10 cellular contexts compared by ENCODE assay signal in the genomic region with DNA sequence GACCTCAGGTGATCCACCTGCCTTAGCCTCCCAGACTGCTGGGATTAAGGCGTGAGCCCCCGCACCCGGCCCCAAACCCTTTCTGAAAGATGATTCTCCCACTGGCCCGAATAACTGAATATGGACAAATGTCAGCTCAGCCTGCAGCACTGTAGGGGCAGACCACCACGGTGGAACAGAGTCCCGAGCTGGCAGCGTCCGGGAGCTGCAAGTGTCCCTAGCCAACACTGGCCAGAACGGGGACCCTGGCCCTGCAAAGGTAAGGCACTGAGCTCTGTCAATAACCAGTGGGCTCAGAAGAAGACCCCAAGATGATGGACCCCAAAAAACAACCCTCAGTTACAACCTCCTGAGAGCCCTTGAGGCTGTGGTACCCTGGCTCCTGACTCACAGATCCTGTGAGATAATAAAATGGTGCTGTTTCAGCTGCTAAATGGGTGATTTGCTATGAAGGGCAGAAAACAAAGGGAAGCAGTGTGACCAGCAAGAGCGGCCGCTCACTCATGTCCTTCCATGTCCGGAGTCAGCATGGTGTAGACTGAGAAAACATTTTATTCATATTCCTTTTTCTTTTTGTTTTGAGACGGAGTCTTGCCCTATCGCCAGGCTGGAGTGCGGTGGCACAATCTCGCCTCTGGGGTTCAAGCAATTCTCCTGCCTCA. TPM values are rescaled to one million over a fixed set of nuclear protein-coding genes. Genes with fewer than 3 reads are reported as not detected.
A peak's percentile ranks its signal among the peaks of the same experiment; 100 is the strongest.
DNase-seq lines count a peak whose midpoint lies in the region; ATAC-seq and TF ChIP-seq lines count a peak whose summit lies in the region.
"Had no signal": no experiment of that assay in that cellular context is flagged by ENCODE, and none has a peak within 500 bp of the region (broad histone marks: within the 10 kb centered on the region; RNA-seq: fewer than 3 reads in every experiment).

No MANE protein-coding gene starts in this region.

- H3K27me3 ChIP-seq in Panc1 (ENCODE audit: control insufficient read depth, insufficient read depth, low read length), result no peaks in the 10 kb centered on the region
- H3K27me3 ChIP-seq in endocrine pancreas (ENCODE audit: control insufficient read depth, insufficient read depth, low read length), result no peaks in the 10 kb centered on the region
- H3K27me3 ChIP-seq in psoas muscle (ENCODE audit: insufficient read depth in 3 of 3, low read length in 2 of 3), result no peaks in the 10 kb centered on the region
- H3K27me3 ChIP-seq: foreskin keratinocyte had no signal

- H3K4me3 Mint-ChIP-seq in T-helper 2 cell treated with Interferon-gamma antibody and Interleukin-4, amounts not matched to agents 5 μg/mL and 100 μg/mL, for 36 hours, result peak overlapping the region; percentile 99

- H3K36me3 Mint-ChIP-seq in T-helper 2 cell treated with Interferon-gamma antibody and Interleukin-4, amounts not matched to agents 5 μg/mL and 100 μg/mL, for 36 hours (ENCODE audit: low read depth), result peaks cover 30% of the 10 kb centered on the region

- no peak for TF ChIP-seq CTCF in Panc1 (IDR thresholded peaks at IDR 0.05)
- no peak for TF ChIP-seq CTCF in psoas muscle (IDR thresholded peaks at IDR 0.05)

- H3K36me3 ChIP-seq in Panc1 (ENCODE audit: control insufficient read depth, insufficient read depth, low read length), result peaks cover 3% of the 10 kb centered on the region; the same call in 1 of the 2 replicates
- H3K36me3 ChIP-seq in endocrine pancreas (ENCODE audit: control insufficient read depth, insufficient read depth, low read length), result no peaks in the 10 kb centered on the region
- peaks cover 0 to 38% of the 10 kb centered on the region in 2 donors for H3K36me3 ChIP-seq in psoas muscle (ENCODE audit: insufficient read depth in 1 of 2, low read depth in 1 of 2)

- H3K27me3 Mint-ChIP-seq in T-helper 2 cell treated with Interferon-gamma antibody and Interleukin-4, amounts not matched to agents 5 μg/mL and 100 μg/mL, for 36 hours (ENCODE audit: low read depth), result no peaks in the 10 kb centered on the region

- peak overlapping the region; percentile 99 for H3K27ac Mint-ChIP-seq in T-helper 2 cell treated with Interferon-gamma antibody and Interleukin-4, amounts not matched to agents 5 μg/mL and 100 μg/mL, for 36 hours

- H3K4me3 ChIP-seq in Panc1 (ENCODE audit: low read depth in 2 of 2, low read length in 2 of 2), result peak overlapping the region; percentile 85 to 93; a peak in 3 of 4 replicates
- peak overlapping the region; percentile 60 for H3K4me3 ChIP-seq in endocrine pancreas (ENCODE audit: control insufficient read depth, insufficient read depth, low read length)
- peak overlapping the region; percentile 93 for H3K4me3 ChIP-seq in psoas muscle

- no peaks in the 10 kb centered on the region for H3K9me3 Mint-ChIP-seq in T-helper 2 cell treated with Interferon-gamma antibody and Interleukin-4, amounts not matched to agents 5 μg/mL and 100 μg/mL, for 36 hours

- H3K27ac ChIP-seq in Panc1 (ENCODE audit: low read length) (no peak overlapping the region), psoas muscle (peak overlapping the region; percentile 84)

- H3K9me3 ChIP-seq in Panc1 (ENCODE audit: control insufficient read depth, insufficient read depth, low read depth, low read length) (no peaks in the 10 kb centered on the region), endocrine pancreas (ENCODE audit: control insufficient read depth, low read length) (no peaks in the 10 kb centered on the region), psoas muscle (no peaks in the 10 kb centered on the region)

- no TSS peak for BruUV-seq in Panc1 (replicated peaks; lab: Mats Ljungman, UMichigan)

- 83 to 87% (median 87%) methylated on average over 16 of the region's 16 CpGs for WGBS in psoas muscle, 3 donors

- intact Hi-C loops in Panc1 (cut with micrococcal nuclease; ENCODE audit: unreplicated experiment), result no loop called here
- intact Hi-C loops in psoas muscle (cut with DNase I), result loop anchor here in 1 of 2 donors (5.0 kb wide), 1 partner anchor 90 kb away; the partner anchor contains the start of genes PLEKHJ1 and SF3A2
- intact Hi-C loops in sciatic nerve (cut with DNase I), result no loop called here

- no peak for DNase-seq in T-helper 2 cell treated with Interferon-gamma antibody and Interleukin-4, amounts not matched to agents 5 μg/mL and 100 μg/mL, for 36 hours (ENCODE audit: low spot score)
- DNase-seq in T-helper 2 cell (no peak), Panc1 (ENCODE audit: low read depth, low spot score) (no peak), psoas muscle (no peak), sciatic nerve (ENCODE audit: low spot score) (no peak), HuH-7 (ENCODE audit: low spot score) (no peak)

- POLR2A ChIA-PET in Panc1 (lab: Charles Lee), result no interaction called here

- CTCF ChIA-PET in Panc1 (lab: Charles Lee), result no interaction called here

- in situ Hi-C loops in Panc1 (cut with HindIII; ENCODE audit: low pct_unique_long_range_greater_than_20kb, low sequenced_read_pairs), result no loop called here

- ATAC-seq in Panc1 (no peak), psoas muscle (no peak), HG03175 (IDR thresholded peaks at IDR 0.05; ENCODE audit: unreplicated experiment) (no peak), sciatic nerve (no peak)
- ATAC-seq: foreskin keratinocyte had no signal

- H3K4me1 ChIP-seq in Panc1 (ENCODE audit: control insufficient read depth, insufficient read depth, low read length) (peaks cover 14% of the 10 kb centered on the region), endocrine pancreas (ENCODE audit: control insufficient read depth, insufficient read depth, low read length) (no peaks in the 10 kb centered on the region), psoas muscle (peaks cover 35% of the 10 kb centered on the region)
- H3K4me1 ChIP-seq: foreskin keratinocyte had no signal

- H3K4me1 Mint-ChIP-seq in T-helper 2 cell treated with Interferon-gamma antibody and Interleukin-4, amounts not matched to agents 5 μg/mL and 100 μg/mL, for 36 hours (ENCODE audit: low read depth), result peaks cover 31% of the 10 kb centered on the region

- H3K9ac ChIP-seq in endocrine pancreas (ENCODE audit: control insufficient read depth, insufficient read depth, low read length), result no peak overlapping the region

RNA-seq across cellular contexts. Expression of gene LSM7, which starts 1.6 kb away (rescaled TPM):
- total RNA-seq in Panc1 (2021; ENCODE audit: unreplicated experiment), result 97.3 TPM
- polyA plus RNA-seq in Panc1 (2012; ENCODE audit: insufficient read length), result 186 TPM
- total RNA-seq in psoas muscle, result 10 to 100 TPM; 42.2 to 89.8 (median 47.8) TPM
- 100 to 1,000 TPM; 128 to 323 (median 141) TPM for polyA plus RNA-seq in psoas muscle
- total RNA-seq in sciatic nerve, result 46.9 TPM

RNA-seq across cellular contexts. Expression of gene SPPL2B, which starts 1.7 kb away (rescaled TPM):
- 76.0 TPM for total RNA-seq in Panc1 (2021; ENCODE audit: unreplicated experiment)
- 96.3 TPM for polyA plus RNA-seq in Panc1 (2012; ENCODE audit: insufficient read length)
- 10 to 100 TPM; 21.1 to 38.0 (median 27.7) TPM for total RNA-seq in psoas muscle
- 10 to 100 TPM; 11.4 to 22.1 (median 19.4) TPM for polyA plus RNA-seq in psoas muscle
- total RNA-seq in sciatic nerve, result 48.0 TPM

RNA-seq across cellular contexts. Expression of gene LINGO3, which starts 18.9 kb away (rescaled TPM):
- 0.13 TPM for total RNA-seq in Panc1 (2021; ENCODE audit: unreplicated experiment)
- 1.2 TPM for polyA plus RNA-seq in Panc1 (2012; ENCODE audit: insufficient read length)
- not detected for total RNA-seq in psoas muscle
- polyA plus RNA-seq in psoas muscle, result under 1 TPM in 1 of 3 donors, not detected in 2; 0.04 TPM
- not detected for total RNA-seq in sciatic nerve
- total RNA-seq: foreskin keratinocyte had no signal
- polyA plus RNA-seq: foreskin keratinocyte had no signal

RNA-seq across cellular contexts. Expression of gene TMPRSS9, which starts 33.2 kb away (rescaled TPM):
- 0.23 TPM for total RNA-seq in Panc1 (2021; ENCODE audit: unreplicated experiment)
- polyA plus RNA-seq in Panc1 (2012; ENCODE audit: insufficient read length), result 0.33 TPM
- under 1 TPM in 1 of 4 donors, not detected in 3; 0.17 TPM for total RNA-seq in psoas muscle
- not detected for polyA plus RNA-seq in psoas muscle
- not detected for total RNA-seq in sciatic nerve
- total RNA-seq: foreskin keratinocyte, posterior vena cava had no signal
- polyA plus RNA-seq: foreskin keratinocyte had no signal

RNA-seq across cellular contexts. Expression of gene PEAK3, which starts 44.9 kb away (rescaled TPM):
- total RNA-seq in Panc1 (2021; ENCODE audit: unreplicated experiment) (not detected), psoas muscle (under 1 TPM; 0.12 to 0.20 (median 0.14) TPM), sciatic nerve (0.71 TPM)
- polyA plus RNA-seq in Panc1 (2012; ENCODE audit: insufficient read length), result 0.15 TPM
- under 1 TPM in 2 of 3 donors, not detected in 1; 0.01 to 0.08 TPM for polyA plus RNA-seq in psoas muscle
- total RNA-seq: foreskin keratinocyte had no signal
- polyA plus RNA-seq: foreskin keratinocyte had no signal
